6 cellular contexts compared by ENCODE assay signal in genomic region chr6:75221107-75221506, GRCh38.
"Had no signal": no experiment of that assay in that cellular context is flagged by ENCODE, and none has a peak within 500 bp of the region (broad histone marks: within the 10 kb centered on the region; RNA-seq: fewer than 3 reads in every experiment).

No MANE protein-coding gene starts in this region.

- H2AFZ ChIP-seq: GM23338 had no signal

- DNase-seq: H9, HCEC 1CT, IMR-90, KBM-7 had no signal

- H3K4me3 ChIP-seq: GM23338 had no signal

- H3K4me2 ChIP-seq: GM23338, KMS-11 had no signal

- ATAC-seq: GM23338 had no signal

- H3K27ac ChIP-seq: KMS-11 had no signal

- H3K9ac ChIP-seq: KMS-11 had no signal
